8 cellular contexts compared by ENCODE assay signal in the genomic region with DNA sequence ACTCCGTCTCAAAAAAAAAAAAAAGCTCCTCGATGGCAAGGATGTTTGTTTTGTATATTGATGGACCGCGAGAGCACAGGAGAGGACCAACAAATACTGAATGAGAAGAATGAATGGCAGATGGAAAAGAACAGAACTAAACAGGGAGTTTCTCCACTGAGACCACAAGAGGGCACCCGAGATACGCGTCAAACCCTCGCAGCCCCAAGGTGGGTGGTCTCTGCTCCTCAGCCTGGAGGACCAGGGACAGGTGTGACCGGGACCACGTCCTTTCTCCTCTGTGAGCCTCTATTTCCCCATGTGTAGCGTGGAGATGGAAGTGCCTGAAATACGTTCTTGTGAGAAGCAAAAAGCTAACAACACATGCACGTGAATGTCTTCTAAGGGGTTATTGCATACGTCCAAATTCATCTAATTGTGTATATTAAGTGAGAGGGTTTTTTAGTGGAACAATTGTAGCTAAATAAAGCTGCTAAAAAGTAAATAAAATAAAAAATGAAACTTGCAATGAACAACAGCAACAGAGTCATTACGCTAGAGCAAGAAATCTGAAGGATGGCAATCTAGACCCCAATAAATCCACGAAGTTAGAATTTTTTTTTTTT. TPM values are rescaled to one million over a fixed set of nuclear protein-coding genes. Genes with fewer than 3 reads are reported as not detected.
DNase-seq lines count a peak whose midpoint lies in the region; ATAC-seq and TF ChIP-seq lines count a peak whose summit lies in the region.

No MANE protein-coding gene starts in this region.

- H3K9me3 ChIP-seq in H9 (ENCODE audit: control insufficient read depth, low read depth, low read length), result no peaks in the 10 kb centered on the region
- H3K9me3 ChIP-seq in NT2/D1 (ENCODE audit: insufficient read depth, low read length), result no peaks in the 10 kb centered on the region
- H3K9me3 ChIP-seq in stomach, result no peaks in the 10 kb centered on the region

- no peak overlapping the region for H4K5ac ChIP-seq in H9 (ENCODE audit: insufficient read length, low read depth, low read length)

- H2BK20ac ChIP-seq in H9 (ENCODE audit: low read depth, low read length, poor library complexity, severe bottlenecking), result no peak overlapping the region

- no peak overlapping the region for H2AFZ ChIP-seq in H9 (ENCODE audit: low read length)

- H3K36me3 Mint-ChIP-seq in H9 (ENCODE audit: insufficient read depth in 1 of 3, low read depth in 3 of 3), result peaks cover 0 to 5% (median 0%) of the 10 kb centered on the region in 3 experiments; a peak in 1 of 7 replicates

- H3K4ac ChIP-seq in H9 (ENCODE audit: low read depth, low read length), result no peak overlapping the region

- H3K79me1 ChIP-seq in H9 (ENCODE audit: insufficient read depth, low read depth, low read length, poor library complexity, severe bottlenecking), result no peaks in the 10 kb centered on the region

- H4K91ac ChIP-seq in H9 (ENCODE audit: insufficient read length, low read depth, low read length), result no peak overlapping the region

- no peak overlapping the region for H2AK5ac ChIP-seq in H9 (ENCODE audit: insufficient read length, low read length)

- TF ChIP-seq CTCF in H9 (conservative IDR thresholded peaks at IDR 0.05) (peak; percentile 82), astrocyte of the cerebellum (IDR thresholded peaks at IDR 0.05; ENCODE audit: low read depth, low read length, missing control alignments) (peak; percentile 78), stomach (IDR thresholded peaks at IDR 0.05) (peak in 4 of 7 experiments; percentile 29 to 50 (median 32))

- H4K8ac ChIP-seq in H9 (replicated peaks; ENCODE audit: insufficient read length, low read depth, low read length), result no peak overlapping the region

- H3K4me2 ChIP-seq in H9 (ENCODE audit: insufficient read depth, insufficient read length, low read length), result no peak overlapping the region

- H2BK5ac ChIP-seq in H9 (ENCODE audit: insufficient read length, low read length), result no peak overlapping the region

- TF ChIP-seq EP300 in stomach (IDR thresholded peaks at IDR 0.05), result no peak

- H3T11ph ChIP-seq in H9 (ENCODE audit: low read length), result no peak overlapping the region

- peak; percentile 73 for DNase-seq in D341Med (ENCODE audit: low spot score)
- peak; percentile 85 for DNase-seq in H9
- peak; percentile 36 for DNase-seq in NT2/D1 (ENCODE audit: low read depth, low spot score)
- no peak for DNase-seq in astrocyte of the cerebellum (ENCODE audit: low read depth)
- DNase-seq in inferior parietal cortex (ENCODE audit: extremely low spot score), result peak; percentile 62
- DNase-seq in stomach, result no peak
- DNase-seq in COLO829 (ENCODE audit: low spot score), result no peak

- H2BK15ac ChIP-seq in H9 (ENCODE audit: low read depth, low read length), result no peak overlapping the region

- H3K27ac ChIP-seq in H9 (ENCODE audit: insufficient read length, low read depth, low read length) (no peak overlapping the region), stomach (no peak overlapping the region)

- no peaks in the 10 kb centered on the region for H3K23me2 ChIP-seq in H9 (ENCODE audit: insufficient read length, low read depth, low read length, poor library complexity, severe bottlenecking)

- H3K9me3 Mint-ChIP-seq in H9, result peaks cover 13 to 38% of the 10 kb centered on the region in 2 experiments

- no peak overlapping the region for H3K27ac Mint-ChIP-seq in H9

- H3K23ac ChIP-seq in H9 (ENCODE audit: insufficient read length, low read depth, low read length), result no peak overlapping the region

- H3K4me3 Mint-ChIP-seq in H9, result no peak overlapping the region

- H3K14ac ChIP-seq in H9 (ENCODE audit: insufficient read depth, low read length), result no peak overlapping the region

- H2BK12ac ChIP-seq in H9 (ENCODE audit: insufficient read length, low read depth, low read length), result no peak overlapping the region

- H3K36me3 ChIP-seq in NT2/D1 (ENCODE audit: insufficient read depth, insufficient read length, low read length), result no peaks in the 10 kb centered on the region
- H3K36me3 ChIP-seq in stomach, result no peaks in the 10 kb centered on the region

- H3K4me1 Mint-ChIP-seq in H9, result peaks cover 4 to 5% of the 10 kb centered on the region in 2 experiments; a peak in 3 of 4 replicates

- H3K56ac ChIP-seq in H9 (ENCODE audit: insufficient read length, low read depth, low read length), result no peak overlapping the region

- intact Hi-C loops in stomach (cut with DNase I; ENCODE audit: low total_unique reads), result loop anchor here (10.0 kb wide), 1 partner anchor 193 kb away; no protein-coding TSS in a partner anchor

- H2BK120ac ChIP-seq in H9 (ENCODE audit: low read depth, low read length, poor library complexity, severe bottlenecking), result no peak overlapping the region

- H3K27me3 Mint-ChIP-seq in H9 (ENCODE audit: low read depth), result peaks cover 15% of the 10 kb centered on the region

- H3K79me2 ChIP-seq in H9 (ENCODE audit: insufficient read depth, low read length), result no peaks in the 10 kb centered on the region

- no peak for TF ChIP-seq POLR2A in stomach (IDR thresholded peaks at IDR 0.05)

- H4K20me1 ChIP-seq in H9 (ENCODE audit: control insufficient read depth, insufficient read depth, insufficient read length), result no peaks in the 10 kb centered on the region

- ATAC-seq in HG02884 (IDR thresholded peaks at IDR 0.05; ENCODE audit: unreplicated experiment), result no peak

- H3K9ac ChIP-seq in H9 (ENCODE audit: extremely low read depth, insufficient read length, low read length) (no peak overlapping the region), NT2/D1 (ENCODE audit: insufficient read length, low read depth) (no peak overlapping the region)

- no CpG with 5 or more reads among the region's 16 CpGs for WGBS in H9 (ENCODE audit: extremely low coverage, insufficient read length, low lambda C conversion rate)
- WGBS in stomach, 5 donors, result 9 to 11% (median 11%) methylated on average over 16 of the region's 16 CpGs

- H3K27me3 ChIP-seq in H9 (ENCODE audit: insufficient read depth, low read length), result no peaks in the 10 kb centered on the region
- H3K27me3 ChIP-seq in NT2/D1 (ENCODE audit: insufficient read depth, insufficient read length), result no peaks in the 10 kb centered on the region
- peaks cover 0 to 68% (median 8%) of the 10 kb centered on the region in 3 donors for H3K27me3 ChIP-seq in stomach

- H3K4me1 ChIP-seq in H9 (ENCODE audit: insufficient read depth, low read length) (no peaks in the 10 kb centered on the region; the same call in 1 of the 2 replicates), NT2/D1 (ENCODE audit: insufficient read depth, insufficient read length) (no peaks in the 10 kb centered on the region), stomach (peaks cover 0 to 15% (median 4%) of the 10 kb centered on the region in 4 donors)

- H3K4me3 ChIP-seq in NT2/D1 (ENCODE audit: insufficient read length, low read depth) (no peak overlapping the region), astrocyte of the cerebellum (ENCODE audit: low read depth, low read length) (no peak overlapping the region), stomach (no peak overlapping the region)

- H3K18ac ChIP-seq in H9 (ENCODE audit: insufficient read length, low read depth, low read length), result no peak overlapping the region

- in situ Hi-C loops in astrocyte of the cerebellum (cut with HindIII; ENCODE audit: low sequenced_read_pairs), result no loop called here

RNA-seq across cellular contexts. Expression of gene CDC42EP5, which starts 8.3 kb away (rescaled TPM):
- total RNA-seq in H9 (2021), result 1.6 and 2.9 TPM in 2 replicates
- 100 to 1,000 TPM in 1 of 5 donors, 10 to 100 TPM in 2, under 1 TPM in 1, not detected in 1; 0.89 to 699 (median 32.8) TPM for total RNA-seq in stomach
- polyA plus RNA-seq in stomach, result 10 to 100 TPM; 24.8 to 48.6 (median 28.3) TPM

RNA-seq across cellular contexts. Expression of gene LENG9, which starts 17.9 kb away (rescaled TPM):
- total RNA-seq in H9 (2021) (3.7 and 3.8 TPM in 2 replicates), stomach (10 to 100 TPM in 2 of 5 donors, 1 to 10 TPM in 3; 1.3 to 14.5 (median 3.5) TPM)
- polyA plus RNA-seq in stomach, result 1 to 10 TPM; 6.9 to 7.8 (median 7.3) TPM

RNA-seq across cellular contexts. Expression of gene LAIR2, which starts 21.2 kb away (rescaled TPM):
- not detected in 2 replicates for total RNA-seq in H9 (2021)
- not detected for total RNA-seq in stomach
- polyA plus RNA-seq in stomach, result under 1 TPM in 1 of 3 donors, not detected in 2; 0.30 TPM

RNA-seq across cellular contexts. Expression of gene LENG8, which starts 32.4 kb away (rescaled TPM):
- total RNA-seq in H9 (2021) (133 and 148 TPM in 2 replicates), stomach (100 to 1,000 TPM in 4 of 5 donors, 10 to 100 TPM in 1; 61.3 to 464 (median 222) TPM)
- 10 to 100 TPM; 37.4 to 99.0 (median 89.0) TPM for polyA plus RNA-seq in stomach

Comparison
In these comparisons a context has a peak if more than half of its experiments do, and no peak if none do; other contexts are left out.
1. DNase-seq: peak in D341Med (single experiment), H9 (single experiment), NT2/D1 (single experiment) and inferior parietal cortex (single experiment); none in astrocyte of the cerebellum (single experiment), stomach (single experiment) and COLO829 (single experiment).
2. Peak in every context shown above with its lines, with median percentiles within 50 percentile points of each other: CTCF ChIP-seq.